In genomic region chr17:75667825-75668224, GRCh38 we compare ENCODE assay signal across 8 cellular contexts. TPM values are rescaled to one million over a fixed set of nuclear protein-coding genes. Genes with fewer than 3 reads are reported as not detected.
DNase-seq lines count a peak whose midpoint lies in the region; ATAC-seq and TF ChIP-seq lines count a peak whose summit lies in the region.

No MANE protein-coding gene starts in this region.

- H3K27me3 ChIP-seq in HUES64 (ENCODE audit: insufficient read depth, low read length) (no peaks in the 10 kb centered on the region), brain microvascular endothelial cell (replicated peaks) (no peaks in the 10 kb centered on the region), lower lobe of right lung (ENCODE audit: low read depth) (no peaks in the 10 kb centered on the region), tibial nerve (no peaks in the 10 kb centered on the region)

- peaks cover 56% of the 10 kb centered on the region for H3K36me3 ChIP-seq in HUES64 (ENCODE audit: insufficient read depth, low read length)
- H3K36me3 ChIP-seq in brain microvascular endothelial cell (replicated peaks): peaks cover 41% of the 10 kb centered on the region
- H3K36me3 ChIP-seq in lower lobe of right lung: peaks cover 51% of the 10 kb centered on the region
- H3K36me3 ChIP-seq in tibial nerve: peaks cover 0 to 56% (median 6%) of the 10 kb centered on the region in 3 donors

- intact Hi-C loops in lower lobe of right lung (cut with DNase I): no loop called here

- TF ChIP-seq CTCF in brain microvascular endothelial cell (IDR thresholded peaks at IDR 0.05; ENCODE audit: low read depth, low read length, missing control alignments) (no peak), lower lobe of right lung (IDR thresholded peaks at IDR 0.05) (no peak), tibial nerve (IDR thresholded peaks at IDR 0.05) (no peak)

- H3K9ac ChIP-seq in HUES64 (ENCODE audit: low read depth, low read length): peak overlapping the region; percentile 88

- peaks cover 9% of the 10 kb centered on the region; the same call in 1 of the 2 replicates for H3K4me1 ChIP-seq in HUES64 (ENCODE audit: insufficient read depth, low read length)
- peaks cover 28% of the 10 kb centered on the region for H3K4me1 ChIP-seq in lower lobe of right lung
- peaks cover 0 to 47% (median 17%) of the 10 kb centered on the region in 4 donors for H3K4me1 ChIP-seq in tibial nerve

- TF ChIP-seq POLR2A in tibial nerve (IDR thresholded peaks at IDR 0.05): no peak

- TF ChIP-seq EP300 in tibial nerve (IDR thresholded peaks at IDR 0.05): no peak

- H3K27ac ChIP-seq in HUES64 (ENCODE audit: low read depth, low read length) (peak overlapping the region; percentile 77), brain microvascular endothelial cell (peak overlapping the region; percentile 94), lower lobe of right lung (peak overlapping the region; percentile 92), tibial nerve (peak overlapping the region; percentile 67 to 93 (median 90))

- DNase-seq in brain microvascular endothelial cell: no peak
- no peak for DNase-seq in lower lobe of right lung
- no peak for DNase-seq in tibial nerve (ENCODE audit: low spot score in 2 of 2)
- DNase-seq in HCEC 1CT: no peak
- DNase-seq in NCI-H226: no peak

- 13% methylated on average over 4 of the region's 4 CpGs for WGBS in HUES64
- WGBS in tibial nerve, 2 donors: 6 to 10% methylated on average over 4 of the region's 4 CpGs

- ATAC-seq in lower lobe of right lung (no peak), GM19452 (IDR thresholded peaks at IDR 0.05; ENCODE audit: unreplicated experiment) (no peak), HG02840 (IDR thresholded peaks at IDR 0.05; ENCODE audit: low FRiP score, unreplicated experiment) (no peak)

- in situ Hi-C loops in brain microvascular endothelial cell (cut with HindIII; ENCODE audit: low pct_ligation_motif_present, low sequenced_read_pairs): no loop called here

- H3K9me3 ChIP-seq in HUES64 (ENCODE audit: insufficient read depth, low read depth, low read length) (no peaks in the 10 kb centered on the region), lower lobe of right lung (no peaks in the 10 kb centered on the region), tibial nerve (no peaks in the 10 kb centered on the region)

- peak overlapping the region; percentile 83 for H3K4me3 ChIP-seq in HUES64 (ENCODE audit: low read length)
- H3K4me3 ChIP-seq in brain microvascular endothelial cell (ENCODE audit: low read depth, low read length): peak overlapping the region; percentile 98
- H3K4me3 ChIP-seq in lower lobe of right lung: peak overlapping the region; percentile 70
- peak overlapping the region; percentile 67 to 93 (median 76) for H3K4me3 ChIP-seq in tibial nerve

RNA-seq across cellular contexts. Expression of gene SAP30BP, which starts 0.7 kb away (rescaled TPM):
- 66.7 TPM for polyA plus RNA-seq in HUES64 (2013, experiment 1 of 2)
- 66.8 TPM for polyA plus RNA-seq in HUES64 (2013, experiment 2 of 2)
- total RNA-seq in lower lobe of right lung: 73.0 TPM
- 100 to 1,000 TPM in 2 of 4 donors, 10 to 100 TPM in 2; 63.9 to 119 (median 95.3) TPM for total RNA-seq in tibial nerve

RNA-seq across cellular contexts. Expression of gene RECQL5, which starts 0.9 kb away (rescaled TPM):
- 17.7 TPM for polyA plus RNA-seq in HUES64 (2013, experiment 1 of 2)
- 21.7 TPM for polyA plus RNA-seq in HUES64 (2013, experiment 2 of 2)
- total RNA-seq in lower lobe of right lung (39.4 TPM), tibial nerve (10 to 100 TPM; 23.2 to 51.9 (median 34.7) TPM)

RNA-seq across cellular contexts. Expression of gene SMIM5, which starts 34.6 kb away (rescaled TPM):
- not detected for polyA plus RNA-seq in HUES64 (2013, experiment 1 of 2)
- not detected for polyA plus RNA-seq in HUES64 (2013, experiment 2 of 2)
- total RNA-seq in lower lobe of right lung (2.7 TPM), tibial nerve (10 to 100 TPM; 17.3 to 41.1 (median 25.0) TPM)

RNA-seq across cellular contexts. Expression of gene ITGB4, which starts 53.4 kb away (rescaled TPM):
- polyA plus RNA-seq in HUES64 (2013, experiment 1 of 2): 2.0 TPM
- polyA plus RNA-seq in HUES64 (2013, experiment 2 of 2): 1.1 TPM
- total RNA-seq in lower lobe of right lung: 34.7 TPM
- total RNA-seq in tibial nerve: 100 to 1,000 TPM; 211 to 335 (median 233) TPM
